ENCODE assay signal across 33 cellular contexts in genomic region chr10:16348891-16349290, GRCh38.
"Had no signal": no experiment of that assay in that cellular context is flagged by ENCODE, and none has a peak within 500 bp of the region (broad histone marks: within the 10 kb centered on the region; RNA-seq: fewer than 3 reads in every experiment).

No MANE protein-coding gene starts in this region.

- ATAC-seq: activated CD4-positive, alpha-beta T cell treated with anti-CD3 and anti-CD28 coated beads for 36 hours; activated CD8-positive, alpha-beta memory T cell treated with anti-CD3 and anti-CD28 coated beads, Interleukin-2, amount 10 ng/mL, durations not matched to agents 7 days and 5 days; activated CD8-positive, alpha-beta T cell treated with anti-CD3 and anti-CD28 coated beads, Interleukin-2, amount 10 ng/mL, durations not matched to agents 7 days and 5 days; activated naive CD4-positive, alpha-beta T cell treated with anti-CD3 and anti-CD28 coated beads, Interleukin-2, amount 50 U/mL, for 72 hours; foreskin keratinocyte; gastrocnemius medialis; T-helper 17 cell had no signal

- H3K9me3 ChIP-seq: gastrocnemius medialis had no signal

- H3K4me3 Mint-ChIP-seq: activated CD4-positive, alpha-beta memory T cell treated with anti-CD3 and anti-CD28 coated beads for 36 hours; activated CD4-positive, alpha-beta T cell treated with anti-CD3 and anti-CD28 coated beads for 36 hours; activated CD4-positive, alpha-beta T cell treated with anti-CD3 and anti-CD28 coated beads, Interleukin-2, amount 10 ng/mL, durations not matched to agents 24 days and 14 days; activated CD8-positive, alpha-beta memory T cell treated with anti-CD3 and anti-CD28 coated beads, Interleukin-2, amount 10 ng/mL, durations not matched to agents 7 days and 5 days; activated CD8-positive, alpha-beta T cell treated with anti-CD3 and anti-CD28 coated beads, Interleukin-2, amount 10 ng/mL, durations not matched to agents 7 days and 5 days; activated naive CD4-positive, alpha-beta T cell treated with anti-CD3 and anti-CD28 coated beads, Interleukin-2, amount 10 ng/mL, durations not matched to agents 7 days and 5 days; activated naive CD8-positive, alpha-beta T cell treated with anti-CD3 and anti-CD28 coated beads, Interleukin-2, amount 10 ng/mL, durations not matched to agents 7 days and 5 days; activated T-helper 1 cell treated with anti-CD3 and anti-CD28 coated beads, Interleukin-12 subunit alpha, Interleukin-12 subunit beta, Interleukin-2, Interleukin-4 antibody, amounts not matched to agents 30 ng/mL and 10 ng/mL and 1 ng/mL, durations not matched to agents 14 hours and 24 hours and 36 hours; central memory CD8-positive, alpha-beta T cell; dendritic cell treated with granulocyte-macrophage colony-stimulating factor and Interleukin-4, amounts not matched to agents 40 ng/mL and 50 ng/mL, for 4 days; T-helper 17 cell; T-helper 2 cell treated with Interferon-gamma antibody and Interleukin-4, amounts not matched to agents 5 μg/mL and 100 μg/mL, for 36 hours had no signal

- H3K4me3 ChIP-seq: coronary artery, dorsolateral prefrontal cortex, esophagus muscularis mucosa, gastrocnemius medialis had no signal

- H3K27ac Mint-ChIP-seq: activated CD4-positive, alpha-beta memory T cell treated with anti-CD3 and anti-CD28 coated beads for 36 hours; activated CD4-positive, alpha-beta T cell treated with anti-CD3 and anti-CD28 coated beads for 36 hours; activated CD4-positive, alpha-beta T cell treated with anti-CD3 and anti-CD28 coated beads, Interleukin-2, amount 10 ng/mL, durations not matched to agents 24 days and 14 days; activated CD8-positive, alpha-beta memory T cell treated with anti-CD3 and anti-CD28 coated beads, Interleukin-2, amount 10 ng/mL, durations not matched to agents 7 days and 5 days; activated CD8-positive, alpha-beta T cell treated with anti-CD3 and anti-CD28 coated beads, Interleukin-2, amount 10 ng/mL, durations not matched to agents 7 days and 5 days; activated naive CD4-positive, alpha-beta T cell treated with anti-CD3 and anti-CD28 coated beads, Interleukin-2, amount 10 ng/mL, durations not matched to agents 7 days and 5 days; activated naive CD4-positive, alpha-beta T cell treated with anti-CD3 and anti-CD28 coated beads, Interleukin-2, amount 50 U/mL, for 72 hours; activated naive CD8-positive, alpha-beta T cell treated with anti-CD3 and anti-CD28 coated beads, Interleukin-2, amount 10 ng/mL, durations not matched to agents 7 days and 5 days; activated T-helper 1 cell treated with anti-CD3 and anti-CD28 coated beads, Interleukin-12 subunit alpha, Interleukin-12 subunit beta, Interleukin-2, Interleukin-4 antibody, amounts not matched to agents 30 ng/mL and 10 ng/mL and 1 ng/mL, durations not matched to agents 14 hours and 24 hours and 36 hours; activated T-helper 2 cell treated with anti-CD3 and anti-CD28 coated beads, Interferon-gamma antibody, Interleukin-2, Interleukin-4, amounts not matched to agents 10 μg/mL and 5 μg/mL and 100 μg/mL, durations not matched to agents 14 hours and 24 hours and 36 hours; dendritic cell treated with granulocyte-macrophage colony-stimulating factor and Interleukin-4, amounts not matched to agents 40 ng/mL and 50 ng/mL, for 4 days; T-helper 17 cell; T-helper 2 cell treated with Interferon-gamma antibody and Interleukin-4, amounts not matched to agents 5 μg/mL and 100 μg/mL, for 36 hours had no signal

- DNase-seq: activated CD4-positive, alpha-beta memory T cell treated with anti-CD3 and anti-CD28 coated beads for 36 hours; activated CD4-positive, alpha-beta T cell treated with anti-CD3 and anti-CD28 coated beads for 36 hours; activated CD4-positive, alpha-beta T cell treated with anti-CD3 and anti-CD28 coated beads, Interleukin-2, amount 10 ng/mL, durations not matched to agents 24 days and 14 days; activated CD4-positive, CD25-positive, alpha-beta regulatory T cell; activated CD4-positive, CD25-positive, alpha-beta regulatory T cell treated with anti-CD3 and anti-CD28 coated beads, Interleukin-2, amount 50 U/mL, for 72 hours; activated CD8-positive, alpha-beta memory T cell treated with anti-CD3 and anti-CD28 coated beads, Interleukin-2, amount 10 ng/mL, durations not matched to agents 7 days and 5 days; activated CD8-positive, alpha-beta memory T cell treated with anti-CD3 and anti-CD28 coated beads, Interleukin-2, amount 50 U/mL, for 4 hours; activated CD8-positive, alpha-beta T cell treated with anti-CD3 and anti-CD28 coated beads, Interleukin-2, amount 10 ng/mL, durations not matched to agents 7 days and 5 days; activated effector memory CD4-positive, alpha-beta T cell treated with anti-CD3 and anti-CD28 coated beads, Interleukin-2, amount 50 U/mL, for 16 hours; activated naive CD4-positive, alpha-beta T cell; activated naive CD4-positive, alpha-beta T cell treated with anti-CD3 and anti-CD28 coated beads, Interleukin-2, amount 10 ng/mL, durations not matched to agents 7 days and 5 days; activated naive CD8-positive, alpha-beta T cell treated with anti-CD3 and anti-CD28 coated beads, Interleukin-2, amount 10 ng/mL, durations not matched to agents 7 days and 5 days; activated T-cell treated with anti-CD3 and anti-CD28 coated beads, Interleukin-2, amount 50 U/mL, for 1 hour; activated T-cell treated with anti-CD3 and anti-CD28 coated beads, Interleukin-2, amount 50 U/mL, for 48 hours; brain microvascular endothelial cell; dorsolateral prefrontal cortex; effector memory CD4-positive, alpha-beta T cell; erythroblast; foreskin keratinocyte; gastrocnemius medialis; glutamatergic neuron; T-helper 1 cell; T-helper 17 cell; T1000; WERI-Rb-1 had no signal

- H3K4me1 ChIP-seq: esophagus muscularis mucosa, foreskin keratinocyte, gastrocnemius medialis had no signal

- H3K27me3 ChIP-seq: brain microvascular endothelial cell, esophagus muscularis mucosa, foreskin keratinocyte, gastrocnemius medialis had no signal

- H3K36me3 ChIP-seq: brain microvascular endothelial cell, esophagus muscularis mucosa, gastrocnemius medialis, WERI-Rb-1 had no signal

- H3K9me3 Mint-ChIP-seq: activated CD4-positive, alpha-beta T cell treated with anti-CD3 and anti-CD28 coated beads, Interleukin-2, amount 10 ng/mL, durations not matched to agents 24 days and 14 days; activated naive CD4-positive, alpha-beta T cell treated with anti-CD3 and anti-CD28 coated beads, Interleukin-2, amount 10 ng/mL, durations not matched to agents 7 days and 5 days; activated T-helper 1 cell treated with anti-CD3 and anti-CD28 coated beads, Interleukin-12 subunit alpha, Interleukin-12 subunit beta, Interleukin-2, Interleukin-4 antibody, amounts not matched to agents 30 ng/mL and 10 ng/mL and 1 ng/mL, durations not matched to agents 14 hours and 24 hours and 36 hours; activated T-helper 2 cell treated with anti-CD3 and anti-CD28 coated beads, Interferon-gamma antibody, Interleukin-2, Interleukin-4, amounts not matched to agents 10 μg/mL and 5 μg/mL and 100 μg/mL, durations not matched to agents 14 hours and 24 hours and 36 hours; central memory CD8-positive, alpha-beta T cell; dendritic cell treated with granulocyte-macrophage colony-stimulating factor and Interleukin-4, amounts not matched to agents 40 ng/mL and 50 ng/mL, for 4 days; T-helper 2 cell treated with Interferon-gamma antibody and Interleukin-4, amounts not matched to agents 5 μg/mL and 100 μg/mL, for 36 hours had no signal

- H3K4me1 Mint-ChIP-seq: activated CD4-positive, alpha-beta T cell treated with anti-CD3 and anti-CD28 coated beads for 36 hours; activated CD4-positive, alpha-beta T cell treated with anti-CD3 and anti-CD28 coated beads, Interleukin-2, amount 10 ng/mL, durations not matched to agents 24 days and 14 days; activated CD8-positive, alpha-beta memory T cell treated with anti-CD3 and anti-CD28 coated beads, Interleukin-2, amount 10 ng/mL, durations not matched to agents 7 days and 5 days; activated naive CD4-positive, alpha-beta T cell treated with anti-CD3 and anti-CD28 coated beads, Interleukin-2, amount 10 ng/mL, durations not matched to agents 7 days and 5 days; activated naive CD8-positive, alpha-beta T cell treated with anti-CD3 and anti-CD28 coated beads, Interleukin-2, amount 10 ng/mL, durations not matched to agents 7 days and 5 days; central memory CD8-positive, alpha-beta T cell; T-helper 17 cell had no signal

- H3K27me3 Mint-ChIP-seq: activated CD4-positive, alpha-beta T cell treated with anti-CD3 and anti-CD28 coated beads, Interleukin-2, amount 10 ng/mL, durations not matched to agents 24 days and 14 days; activated CD8-positive, alpha-beta memory T cell treated with anti-CD3 and anti-CD28 coated beads, Interleukin-2, amount 10 ng/mL, durations not matched to agents 7 days and 5 days; activated naive CD4-positive, alpha-beta T cell treated with anti-CD3 and anti-CD28 coated beads, Interleukin-2, amount 10 ng/mL, durations not matched to agents 7 days and 5 days; dendritic cell treated with granulocyte-macrophage colony-stimulating factor and Interleukin-4, amounts not matched to agents 40 ng/mL and 50 ng/mL, for 4 days had no signal

- H3K36me3 Mint-ChIP-seq: activated CD4-positive, alpha-beta memory T cell treated with anti-CD3 and anti-CD28 coated beads for 36 hours; activated CD8-positive, alpha-beta memory T cell treated with anti-CD3 and anti-CD28 coated beads, Interleukin-2, amount 10 ng/mL, durations not matched to agents 7 days and 5 days; activated naive CD4-positive, alpha-beta T cell treated with anti-CD3 and anti-CD28 coated beads, Interleukin-2, amount 10 ng/mL, durations not matched to agents 7 days and 5 days; activated naive CD4-positive, alpha-beta T cell treated with anti-CD3 and anti-CD28 coated beads, Interleukin-2, amount 50 U/mL, for 72 hours; activated naive CD8-positive, alpha-beta T cell treated with anti-CD3 and anti-CD28 coated beads, Interleukin-2, amount 10 ng/mL, durations not matched to agents 7 days and 5 days had no signal

- H3K27ac ChIP-seq: brain microvascular endothelial cell, coronary artery, dorsolateral prefrontal cortex, esophagus muscularis mucosa, foreskin keratinocyte, gastrocnemius medialis, WERI-Rb-1 had no signal
